ENCODE assay signal across 1 cellular context in genomic region chr4:130023088-130023487, GRCh38.
A peak's percentile ranks its signal among the peaks of the same experiment; 100 is the strongest.
TF ChIP-seq lines count a peak whose summit lies in the region.

No MANE protein-coding gene starts in this region.

TF ChIP-seq in GM23338, 12 proteins besides CTCF, POLR2A, EP300 and RAD21:
- TF ChIP-seq ZNF462 (CRISPR knock-in tag; IDR thresholded peaks at IDR 0.05) (no peak), ZNF331 (CRISPR knock-in tag; IDR thresholded peaks at IDR 0.05; ENCODE audit: low read depth) (no peak), NANOG (IDR thresholded peaks at IDR 0.05; ENCODE audit: borderline replicate concordance) (peak; percentile 54)
